ENCODE assay signal across 8 cellular contexts in the genomic region with DNA sequence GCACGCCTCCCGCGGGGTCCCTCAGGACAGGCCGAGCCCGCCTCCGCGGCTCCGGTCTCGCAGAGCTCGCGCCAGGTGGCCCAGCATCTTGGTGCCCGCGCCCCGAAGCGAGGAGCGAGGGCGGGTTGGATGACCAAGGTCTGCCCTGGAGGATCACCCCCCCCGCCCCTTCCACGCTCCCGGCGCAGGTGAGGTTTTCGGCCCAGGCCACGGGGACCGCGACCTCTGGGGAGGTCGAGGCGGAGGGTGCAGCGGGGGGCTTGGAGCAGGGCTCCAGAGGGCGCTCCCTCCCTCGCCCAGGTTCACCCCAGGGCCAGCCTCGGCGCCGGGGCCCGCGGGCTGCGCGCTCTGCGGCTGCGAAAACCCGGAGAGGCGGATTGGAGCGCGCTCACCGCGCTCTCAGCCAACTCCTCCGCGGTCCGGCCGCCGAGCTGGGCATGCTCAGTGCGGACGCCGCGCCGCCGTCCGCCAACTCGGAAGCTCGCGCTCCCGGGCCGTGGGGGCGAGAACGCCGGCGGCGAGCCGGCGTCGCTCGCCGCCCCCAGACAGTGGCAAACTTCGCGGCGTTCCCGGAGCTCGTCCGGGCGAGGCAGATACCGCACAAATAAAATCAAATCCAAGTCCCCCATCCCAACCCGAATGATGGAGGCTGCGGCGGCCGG. TPM values are rescaled to one million over a fixed set of nuclear protein-coding genes. Genes with fewer than 3 reads are reported as not detected.
DNase-seq lines count a peak whose midpoint lies in the region; ATAC-seq, FAIRE-seq and TF ChIP-seq lines count a peak whose summit lies in the region.

Gene MED12L (plus strand): TSS at position 438 of the 662 bp plus-strand sequence. CDS start 1,263 bp downstream, outside the sequence.

- H3K9ac ChIP-seq in GM12878 (ENCODE audit: control insufficient read depth, insufficient read depth, low read length) = no peak within 1 kb of the TSS; the same call in 1 of the 2 replicates

- no peaks in the 10 kb centered on the region for H4K20me1 ChIP-seq in GM12878 (ENCODE audit: control insufficient read depth, insufficient read depth)

- H3K4me1 ChIP-seq in GM12878 (ENCODE audit: control insufficient read depth, insufficient read depth, low read length) = no peaks in the 10 kb centered on the region

- peaks cover 8% of the 10 kb centered on the region for H3K27me3 ChIP-seq in H7 (ENCODE audit: control insufficient read depth, insufficient read depth, low read length)
- H3K27me3 ChIP-seq in GM12878 (replicated peaks in 1 of 2; ENCODE audit: control insufficient read depth in 2 of 2, insufficient read depth in 2 of 2, low read length in 1 of 2) = peaks cover 9 to 17% of the 10 kb centered on the region in 2 experiments

- H3K36me3 ChIP-seq in H7 (replicated peaks; ENCODE audit: control insufficient read depth, insufficient read depth, low read length) = no peaks in the 10 kb centered on the region
- H3K36me3 ChIP-seq in GM12878 (ENCODE audit: control insufficient read depth in 2 of 2, insufficient read depth in 2 of 2, low read length in 1 of 2) = no peaks in the 10 kb centered on the region

- SMC1A ChIA-PET in GM12878 (lab: Charles Lee; ENCODE audit: uncharacterized antibody, unreplicated experiment) = no interaction called here

- H3K4me3 ChIP-seq in H7 (ENCODE audit: insufficient read depth, low read depth, low read length) (peak within 1 kb of the TSS; percentile 76), LNCaP clone FGC (ENCODE audit: low read depth, low read length) (peak within 1 kb of the TSS; percentile 50), GM12878 (peak within 1 kb of the TSS; percentile 46; the same call in 1 of the 2 replicates)

- POLR2A ChIA-PET in GM12878 (lab: Charles Lee) = no interaction called here

- intact Hi-C loops in GM12878 (cut with micrococcal nuclease; ENCODE audit: unreplicated experiment) = no loop called here

- TF ChIP-seq RAD21 in GM12878 (IDR thresholded peaks at IDR 0.05; ENCODE audit: insufficient read depth, low read depth, low read length) = no peak

- peak; percentile 22; the same call in 1 of the 2 replicates for TF ChIP-seq CTCF in LNCaP clone FGC (IDR thresholded peaks at IDR 0.05; ENCODE audit: control insufficient read depth, extremely low read depth, insufficient read depth)
- TF ChIP-seq CTCF in GM12878 (IDR thresholded peaks at IDR 0.05 in 2 of 3, conservative IDR thresholded peaks at IDR 0.05 in 1 of 3; ENCODE audit: control insufficient read depth in 2 of 3, extremely low read depth in 1 of 3, insufficient read depth in 1 of 3, low read depth in 3 of 3, low read length in 3 of 3) = no peak

- in situ Hi-C loops in GM12878 (cut with MboI) = no loop called here

- BruUV-seq in GM12878 (replicated peaks; lab: Mats Ljungman, UMichigan) = no TSS peak

- no peak within 1 kb of the TSS for H3K27ac ChIP-seq in GM12878 (ENCODE audit: control insufficient read depth, insufficient read depth)

- RAD21 ChIA-PET in GM12878 (lab: Charles Lee; ENCODE audit: unreplicated experiment) = no interaction called here

- CTCF ChIA-PET in GM12878 (lab: Yijun Ruan, JAX) = interaction anchor here (1.5 kb wide), 1 partner anchor 12 kb away, joined by 3 read pairs; no protein-coding TSS in a partner anchor

- H3K79me2 ChIP-seq in GM12878 (ENCODE audit: control insufficient read depth, insufficient read depth, low read length) = no peaks in the 10 kb centered on the region

- H2AFZ ChIP-seq in GM12878 (ENCODE audit: control insufficient read depth, low read depth, low read length) = peak within 1 kb of the TSS; percentile 77

- FAIRE-seq in GM12878 (lab: Jason Lieb, UNC) = no peak

- H3K9me3 ChIP-seq in GM12878 (replicated peaks; ENCODE audit: control insufficient read depth, insufficient read depth, low read length) = no peaks in the 10 kb centered on the region

- peak within 1 kb of the TSS; percentile 96 for H3K4me2 ChIP-seq in GM12878 (ENCODE audit: control insufficient read depth, insufficient read depth)

- no peak for TF ChIP-seq EP300 in GM12878 (IDR thresholded peaks at IDR 0.05; ENCODE audit: borderline replicate concordance in 1 of 2, control insufficient read depth in 1 of 2, low read depth in 2 of 2, low read length in 2 of 2)

- no peak for TF ChIP-seq POLR2A in GM12878 (IDR thresholded peaks at IDR 0.05; ENCODE audit: low read depth, low read length)

- DNase-seq in ELF-1 (ENCODE audit: low read depth, low spot score) (peak; percentile 85), H7 (peak; percentile 96), LNCaP clone FGC (ENCODE audit: low read depth) (peak; percentile 18), SKM-1 (lab: John Stamatoyannopoulos, UW; ENCODE audit: unreplicated experiment) (peak; percentile 46), GM12878 (ENCODE audit: low read depth, low spot score) (no peak), hippocampal formation (lab: John Stamatoyannopoulos, UW) (peak; percentile 39 to 43), pulmonary artery endothelial cell (ENCODE audit: low read depth, low spot score) (peak; percentile 27), GF-D8 (lab: John Stamatoyannopoulos, UW) (no peak)

- peak; percentile 85 for ATAC-seq in GM12878

- WGBS in GM12878 (ENCODE audit: insufficient coverage, insufficient replicate concordance, low lambda C conversion rate, missing lambda C conversion rate) = 4% methylated on average over 51 of the region's 84 CpGs

TF ChIP-seq in GM12878, 131 proteins besides CTCF, POLR2A, EP300 and RAD21:
- TF ChIP-seq YY1 (IDR thresholded peaks at IDR 0.05; ENCODE audit: low read depth, low read length) (peak; percentile 65), SP1 (IDR thresholded peaks at IDR 0.05; ENCODE audit: low read depth, low read length) (peak; percentile 62), NR2F1 (conservative IDR thresholded peaks at IDR 0.05) (peak; percentile 33; the same call in 1 of the 2 replicates), RUNX3 (IDR thresholded peaks at IDR 0.05; ENCODE audit: low read length) (peak; percentile 63), HDAC6 (IDR thresholded peaks at IDR 0.05; ENCODE audit: unreplicated experiment) (peak; percentile 66), MTA2 (IDR thresholded peaks at IDR 0.05; ENCODE audit: low read depth) (no peak), EGR1 (IDR thresholded peaks at IDR 0.05; ENCODE audit: borderline replicate concordance in 1 of 2, low read depth in 2 of 2, low read length in 2 of 2) (peak in 1 of 2 experiments; percentile 7; a peak in 1 of 3 replicates), IRF3 (IDR thresholded peaks at IDR 0.05) (no peak)

RNA-seq across cellular contexts. Expression of gene MED12L, which starts in this region (rescaled TPM):
- total RNA-seq in H7 (2014; rRNA removed; shearing (Covaris generic)) = 7.9 and 8.0 TPM in 2 replicates
- 0.06 TPM in 1 of 2 replicates, not detected in the other for total RNA-seq in GM12878 (2013; cell fraction: nucleolus; rRNA removed)
- total RNA-seq in GM12878 (2014; rRNA removed) (0.05 and 0.06 TPM in 2 replicates), GM12878 (2014; rRNA removed; fragmentation: Illumina TruSeq; extraction: Trizol) (0.04 and 0.05 TPM in 2 replicates), GM12878 (2021) (0.03 TPM in 2 replicates), pulmonary artery endothelial cell (0.11 and 0.20 TPM in 2 replicates)
- 0.21 TPM for polyA plus RNA-seq in GM12878 (2011; ENCODE audit: low read depth)
- polyA plus RNA-seq in GM12878 (2011; rRNA removed) (0.01 TPM in 1 of 2 replicates, not detected in the other), GM12878 (2014; fragmentation: Illumina TruSeq; extraction: Trizol) (0.01 and 0.03 TPM in 2 replicates), GM12878 (2014; fragmentation: Nextera tagmentation; extraction: Ambion mirVana) (under 1 TPM; 0.02 to 0.04 TPM), GM12878 (2014; rRNA removed) (0.01 and 0.03 TPM in 2 replicates), GM12878 (2016; fragmentation: Nextera tagmentation; extraction: Ambion mirVana) (under 1 TPM in 1 of 2 experiments, not detected in 1; 0.05 TPM)
- not detected in 2 replicates for polyA plus RNA-seq in GM12878 (2011; cell fraction: cytosol; rRNA removed)
- polyA plus RNA-seq in GM12878 (2011; cell fraction: nucleus; rRNA removed) = not detected in 2 replicates
- polyA plus RNA-seq in GM12878 (2012) = 0.32 and 0.35 TPM in 2 replicates
- polyA minus RNA-seq in GM12878 (2011; rRNA and poly(A)+ RNA removed) = not detected in 2 replicates
- polyA minus RNA-seq in GM12878 (2011; cell fraction: cytosol; rRNA and poly(A)+ RNA removed) = not detected in 2 replicates
- not detected in 2 replicates for polyA minus RNA-seq in GM12878 (2011; cell fraction: nucleus; rRNA and poly(A)+ RNA removed)

Comparison
In these comparisons a context has a peak if more than half of its experiments do, and no peak if none do; other contexts are left out.
1. Peak in ATAC-seq, H3K4me3 ChIP-seq and H3K4me2 ChIP-seq in GM12878; RNA of the gene not detected or under 1 TPM.
2. Peak in DNase-seq in pulmonary artery endothelial cell; RNA of the gene not detected or under 1 TPM.
3. DNase-seq: peak in ELF-1 (single experiment), H7 (single experiment), LNCaP clone FGC (single experiment), SKM-1 (single experiment) and hippocampal formation (2 of 2); none in GM12878 (single experiment) and GF-D8 (single experiment).
4. Peak in every context shown above with its lines, with median percentiles within 50 percentile points of each other: H3K4me3 ChIP-seq.